ENCODE assay signal across 10 cellular contexts in the genomic region with DNA sequence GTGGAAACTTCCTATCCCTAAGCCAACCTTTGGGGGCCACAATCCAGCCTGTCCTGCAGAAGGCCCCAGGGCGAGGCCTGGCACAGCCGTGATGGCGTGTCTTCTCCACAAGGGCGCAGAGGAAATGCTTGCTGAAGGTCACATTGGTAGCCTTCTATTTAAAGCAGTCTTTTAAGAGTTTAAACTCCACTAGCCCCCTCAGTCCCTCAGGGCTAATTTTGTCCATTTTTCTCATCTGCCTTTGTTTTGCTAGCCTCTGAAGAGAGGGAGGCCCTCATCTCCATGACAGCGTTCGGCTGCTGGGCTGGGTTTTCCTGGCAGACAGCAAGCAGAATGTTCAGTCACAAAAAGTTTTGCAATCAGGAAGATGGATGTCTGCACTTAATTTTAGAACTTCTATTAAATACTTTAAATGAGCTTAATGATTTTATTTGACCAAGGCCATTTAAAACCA. TPM values are rescaled to one million over a fixed set of nuclear protein-coding genes. Genes with fewer than 3 reads are reported as not detected.
DNase-seq lines count a peak whose midpoint lies in the region; ATAC-seq and TF ChIP-seq lines count a peak whose summit lies in the region.
"Had no signal": no experiment of that assay in that cellular context is flagged by ENCODE, and none has a peak within 500 bp of the region (broad histone marks: within the 10 kb centered on the region; RNA-seq: fewer than 3 reads in every experiment).

No MANE protein-coding gene starts in this region.

- no peaks in the 10 kb centered on the region for H4K20me1 ChIP-seq in osteoblast (ENCODE audit: insufficient read depth, low read length)

- H3K9me3 ChIP-seq in A673 (ENCODE audit: low read depth, low read length, poor library complexity, severe bottlenecking) (no peaks in the 10 kb centered on the region), adrenal gland (replicated peaks in 1 of 3) (no peaks in the 10 kb centered on the region), osteoblast (ENCODE audit: low read depth, low read length) (no peaks in the 10 kb centered on the region)

- 36 to 50% (median 40%) methylated on average over 6 of the region's 6 CpGs for WGBS in adrenal gland, 4 donors

- no peak for TF ChIP-seq POLR2A in adrenal gland (IDR thresholded peaks at IDR 0.05)

- POLR2A ChIA-PET in A673 (lab: Charles Lee; ENCODE audit: low non-redundant PET) = no interaction called here

- BruUV-seq in A673 (replicated peaks; lab: Mats Ljungman, UMichigan) = no TSS peak

- TF ChIP-seq CTCF in A673 (conservative IDR thresholded peaks at IDR 0.05; ENCODE audit: low read depth, low read length) = peak; percentile 35; the same call in 1 of the 2 replicates
- TF ChIP-seq CTCF in adrenal gland (IDR thresholded peaks at IDR 0.05) = peak in 4 of 6 experiments; percentile 13 to 44 (median 30)
- peak; percentile 30 for TF ChIP-seq CTCF in osteoblast (IDR thresholded peaks at IDR 0.05; ENCODE audit: extremely low read depth, low read depth, low read length)

- H3K27me3 ChIP-seq in A673 (replicated peaks; ENCODE audit: insufficient read depth, low read depth, low read length, poor library complexity) = no peaks in the 10 kb centered on the region
- H3K27me3 ChIP-seq in adrenal gland = no peaks in the 10 kb centered on the region
- no peaks in the 10 kb centered on the region for H3K27me3 ChIP-seq in osteoblast (ENCODE audit: insufficient read depth, low read length)

- CTCF ChIA-PET in A673 (lab: Charles Lee) = interaction anchor here (0.6 kb wide), 1 partner anchor 31 kb away, joined by 8 read pairs; no protein-coding TSS in a partner anchor

- H3K4me2 ChIP-seq in osteoblast (ENCODE audit: insufficient read depth, low read length) = peak overlapping the region; percentile 44

- peak overlapping the region; percentile 83 for H2AFZ ChIP-seq in osteoblast (ENCODE audit: low read length)

- H3K4me1 ChIP-seq in A673 (ENCODE audit: insufficient read depth, low read length, poor library complexity, severe bottlenecking) = peaks cover 36% of the 10 kb centered on the region
- H3K4me1 ChIP-seq in adrenal gland (replicated peaks in 1 of 2) = peaks cover 7 to 36% of the 10 kb centered on the region in 2 donors
- H3K4me1 ChIP-seq in osteoblast (ENCODE audit: insufficient read depth, low read length) = peaks cover 43% of the 10 kb centered on the region

- no peak overlapping the region for H3K27ac ChIP-seq in A673 (ENCODE audit: low read depth, low read length, poor library complexity, severe bottlenecking)
- H3K27ac ChIP-seq in adrenal gland = peak overlapping the region in 3 of 5 donors; percentile 13 to 76 (median 75)
- peak overlapping the region; percentile 64 for H3K27ac ChIP-seq in osteoblast (ENCODE audit: low read depth, low read length)

- H3K36me3 ChIP-seq in A673 (ENCODE audit: insufficient read depth, low read length, poor library complexity, severe bottlenecking) = no peaks in the 10 kb centered on the region
- H3K36me3 ChIP-seq in adrenal gland (replicated peaks in 1 of 2) = no peaks in the 10 kb centered on the region
- H3K36me3 ChIP-seq in osteoblast (ENCODE audit: insufficient read depth, low read length) = no peaks in the 10 kb centered on the region

- ATAC-seq in Right ventricle myocardium superior (ENCODE audit: poor library complexity) (peak; percentile 85), GM19324 (IDR thresholded peaks at IDR 0.05; ENCODE audit: low FRiP score, unreplicated experiment) (no peak), HG02840 (IDR thresholded peaks at IDR 0.05; ENCODE audit: low FRiP score, unreplicated experiment) (no peak), HG03175 (IDR thresholded peaks at IDR 0.05; ENCODE audit: unreplicated experiment) (no peak)
- ATAC-seq: left colon, T-cell had no signal

- no peak overlapping the region for H3K4me3 ChIP-seq in A673 (ENCODE audit: low read depth, low read length, poor library complexity, severe bottlenecking)
- no peak overlapping the region for H3K4me3 ChIP-seq in adrenal gland
- no peak overlapping the region for H3K4me3 ChIP-seq in osteoblast (ENCODE audit: insufficient read depth, low read length)

- intact Hi-C loops in A673 (cut with micrococcal nuclease; ENCODE audit: unreplicated experiment) (no loop called here), adrenal gland (cut with DNase I) (no loop called here), Right ventricle myocardium superior (cut with DNase I) (no loop called here)

- H3K79me2 ChIP-seq in osteoblast (ENCODE audit: insufficient read depth, low read length) = peaks cover 5% of the 10 kb centered on the region

- DNase-seq in A673 (ENCODE audit: low spot score) (no peak), adrenal gland (peak; percentile 35 to 80 (median 62)), Right ventricle myocardium superior (peak; percentile 81), osteoblast (ENCODE audit: insufficient read length, low spot score, missing footprints) (no peak), EL (no peak)
- DNase-seq: T-cell had no signal

RNA-seq across cellular contexts. Expression of a gene that starts 40.8 kb away (rescaled TPM):
- total RNA-seq in A673 (2021) = 0.24 and 0.44 TPM in 2 replicates
- 10 to 100 TPM in 5 of 8 donors, 1 to 10 TPM in 3; 4.3 to 23.3 (median 11.0) TPM for total RNA-seq in adrenal gland
- 1 to 10 TPM; 1.7 to 8.1 (median 7.7) TPM for polyA plus RNA-seq in adrenal gland
- 19.4 TPM for total RNA-seq in Right ventricle myocardium superior
- 4.1 and 7.6 TPM in 2 replicates for total RNA-seq in osteoblast
- total RNA-seq: T-cell had no signal

Comparison
In these comparisons a context has a peak if more than half of its experiments do, and no peak if none do; other contexts are left out.
1. DNase-seq: peak in adrenal gland (7 of 7) and Right ventricle myocardium superior (single experiment); none in A673 (single experiment), osteoblast (single experiment) and EL (single experiment).
2. Peak in every context shown above with its lines, with median percentiles within 50 percentile points of each other: CTCF ChIP-seq.